Comparison of ENCODE assay signal across 8 cellular contexts in genomic region chr4:151015458-151016344, GRCh38. TPM values are rescaled to one million over a fixed set of nuclear protein-coding genes. Genes with fewer than 3 reads are reported as not detected.
A peak's percentile ranks its signal among the peaks of the same experiment; 100 is the strongest.
DNase-seq lines count a peak whose midpoint lies in the region; ATAC-seq and TF ChIP-seq lines count a peak whose summit lies in the region.

No MANE protein-coding gene starts in this region.

- H3K36me3 ChIP-seq in adrenal gland (replicated peaks in 1 of 2) (no peaks in the 10 kb centered on the region), prostate gland (no peaks in the 10 kb centered on the region), urinary bladder (ENCODE audit: insufficient read depth) (no peaks in the 10 kb centered on the region)

- TF ChIP-seq POLR2A in adrenal gland (IDR thresholded peaks at IDR 0.05) (peak; percentile 59 to 88), prostate gland (IDR thresholded peaks at IDR 0.05) (no peak)

- DNase-seq in GM13976 (ENCODE audit: low spot score) = peak; percentile 90
- DNase-seq in NCI-H1105 treated with DMSO at 0.1 percent for 48 hours (lab: John Stamatoyannopoulos, UW) = peak; percentile 84
- DNase-seq in SW480 (ENCODE audit: low spot score) = peak; percentile 88
- peak; percentile 78 to 88 (median 80) for DNase-seq in adrenal gland
- DNase-seq in left ventricle myocardium superior = peak; percentile 87
- peak; percentile 82 for DNase-seq in prostate gland (ENCODE audit: low spot score)

- 0% methylated on average over 13 to 87 of the region's 87 CpGs for WGBS in adrenal gland, 4 donors
- WGBS in prostate gland = under 1% methylated on average over 71 of the region's 87 CpGs
- WGBS in urinary bladder = under 1% methylated on average over 87 of the region's 87 CpGs

- intact Hi-C loops in adrenal gland (cut with DNase I) (no loop called here), left ventricle myocardium superior (cut with micrococcal nuclease) (no loop called here), prostate gland (cut with DNase I) (no loop called here)

- H3K4me3 ChIP-seq in adrenal gland (peak overlapping the region; percentile 79 to 92 (median 89)), prostate gland (peak overlapping the region; percentile 85 to 98), urinary bladder (ENCODE audit: low read depth, low read length) (peak overlapping the region; percentile 83)

- in situ Hi-C loops in GM13976 (cut with MboI; ENCODE audit: low sequenced_read_pairs, unreplicated experiment) = no loop called here

- H3K27ac ChIP-seq in adrenal gland (peak overlapping the region; percentile 91 to 99 (median 93)), prostate gland (peak overlapping the region; percentile 98), urinary bladder (ENCODE audit: low read depth) (peak overlapping the region; percentile 95)

- no peaks in the 10 kb centered on the region for H3K27me3 ChIP-seq in adrenal gland
- no peaks in the 10 kb centered on the region for H3K27me3 ChIP-seq in prostate gland (replicated peaks; ENCODE audit: insufficient read depth)

- peak; percentile 77 for ATAC-seq in HG02678 (IDR thresholded peaks at IDR 0.05; ENCODE audit: unreplicated experiment)
- peak; percentile 95 for ATAC-seq in left ventricle myocardium superior

- TF ChIP-seq CTCF in GM13976 (IDR thresholded peaks at IDR 0.05; ENCODE audit: borderline replicate concordance, control extremely low read depth, extremely low read depth, insufficient read depth, missing control alignments) (no peak), adrenal gland (IDR thresholded peaks at IDR 0.05) (no peak), prostate gland (IDR thresholded peaks at IDR 0.05) (no peak)

- H3K4me1 ChIP-seq in adrenal gland (replicated peaks in 1 of 2) = peaks cover 9 to 25% of the 10 kb centered on the region in 2 donors
- no peaks in the 10 kb centered on the region for H3K4me1 ChIP-seq in prostate gland (replicated peaks)
- H3K4me1 ChIP-seq in urinary bladder (ENCODE audit: insufficient read depth) = peaks cover 3% of the 10 kb centered on the region

- H3K9me3 ChIP-seq in adrenal gland (replicated peaks in 1 of 3) = no peaks in the 10 kb centered on the region
- H3K9me3 ChIP-seq in prostate gland = no peaks in the 10 kb centered on the region

RNA-seq across cellular contexts. Expression of gene LRBA, which starts 0.6 kb away (rescaled TPM):
- total RNA-seq in adrenal gland (100 to 1,000 TPM in 1 of 8 donors, 10 to 100 TPM in 7; 36.7 to 106 (median 46.9) TPM), left ventricle myocardium superior (21.4 TPM), prostate gland (10 to 100 TPM; 69.8 to 79.8 TPM), urinary bladder (92.0 TPM)
- polyA plus RNA-seq in adrenal gland (10 to 100 TPM in 2 of 3 donors, 1 to 10 TPM in 1; 9.6 to 32.2 (median 10.3) TPM), urinary bladder (11.6 TPM)

Comparison
In these comparisons a context has a peak if more than half of its experiments do, and no peak if none do; other contexts are left out.
1. Peak in every context shown above with its lines: DNase-seq, ATAC-seq, H3K4me3 ChIP-seq and H3K27ac ChIP-seq.